ENCODE assay signal across 26 cellular contexts in genomic region chr6:12417191-12417590, GRCh38.
"Had no signal": no experiment of that assay in that cellular context is flagged by ENCODE, and none has a peak within 500 bp of the region (broad histone marks: within the 10 kb centered on the region; RNA-seq: fewer than 3 reads in every experiment).

No MANE protein-coding gene starts in this region.

- H3K36me3 ChIP-seq: colonic mucosa, esophagus muscularis mucosa, esophagus squamous epithelium, gastrocnemius medialis, gastroesophageal sphincter, heart left ventricle had no signal

- DNase-seq: colonic mucosa; cortex of kidney; dermis blood vessel endothelial cell; dorsolateral prefrontal cortex; effector CD4-positive, alpha-beta T cell; effector CD8-positive, alpha-beta T cell; effector memory CD4-positive, alpha-beta T cell; effector memory CD8-positive, alpha-beta T cell; endodermal cell; erythroblast; esophagus squamous epithelium; foreskin fibroblast; foreskin keratinocyte; foreskin melanocyte; gastrocnemius medialis; glutamatergic neuron; head of caudate nucleus; heart left ventricle had no signal

- H3K27me3 ChIP-seq: colonic mucosa, esophagus muscularis mucosa, esophagus squamous epithelium, foreskin keratinocyte, gastrocnemius medialis, gastroesophageal sphincter, heart left ventricle, hepatocyte had no signal

- H3K9me3 ChIP-seq: colonic mucosa, gastrocnemius medialis had no signal

- H3K4me1 ChIP-seq: colonic mucosa, gastrocnemius medialis had no signal

- H3K27ac ChIP-seq: colonic mucosa, coronary artery, dorsolateral prefrontal cortex, epithelial cell of prostate, esophagus muscularis mucosa, esophagus squamous epithelium, foreskin keratinocyte, gastrocnemius medialis, heart left ventricle, hepatocyte had no signal

- H3K4me3 ChIP-seq: colonic mucosa, coronary artery, dorsolateral prefrontal cortex, esophagus muscularis mucosa, esophagus squamous epithelium, gastrocnemius medialis, gastroesophageal sphincter, heart left ventricle, hepatocyte had no signal

- H3K4me2 ChIP-seq: hepatocyte had no signal

- ATAC-seq: effector memory CD8-positive, alpha-beta T cell; esophagus mucosa; foreskin keratinocyte; gastrocnemius medialis; gastroesophageal sphincter; heart left ventricle had no signal

- FAIRE-seq: endometrium, endothelial cell of umbilical vein had no signal
